ENCODE assay signal across 16 cellular contexts in genomic region chr10:13711281-13711680, GRCh38.
"Had no signal": no experiment of that assay in that cellular context is flagged by ENCODE, and none has a peak within 500 bp of the region (broad histone marks: within the 10 kb centered on the region; RNA-seq: fewer than 3 reads in every experiment).

No MANE protein-coding gene starts in this region.

- H3K9me3 ChIP-seq: heart right ventricle, left ventricle myocardium inferior, neutrophil, right atrium auricular region, tibial artery had no signal

- DNase-seq: activated CD4-positive, alpha-beta T cell treated with anti-CD3 and anti-CD28 coated beads, Interleukin-2, amount 10 ng/mL, durations not matched to agents 24 days and 14 days; activated naive CD4-positive, alpha-beta T cell treated with Interleukin-2 at 50 U/mL for 16 hours; effector CD4-positive, alpha-beta T cell; heart right ventricle; islet precursor cell; left ventricle myocardium inferior; T-helper 1 cell; tibial artery had no signal

- H3K9me3 Mint-ChIP-seq: activated CD4-positive, alpha-beta T cell treated with anti-CD3 and anti-CD28 coated beads, Interleukin-2, amount 10 ng/mL, durations not matched to agents 24 days and 14 days; activated T-helper 1 cell treated with anti-CD3 and anti-CD28 coated beads, Interleukin-12 subunit alpha, Interleukin-12 subunit beta, Interleukin-2, Interleukin-4 antibody, amounts not matched to agents 30 ng/mL and 10 ng/mL and 1 ng/mL, durations not matched to agents 14 hours and 24 hours and 36 hours; stimulated activated effector memory CD8-positive, alpha-beta T cell treated with anti-CD3 and anti-CD28 coated beads, Interleukin-12 subunit alpha, Interleukin-12 subunit beta, amount 100 ng/mL, for 72 hours; WTC11 had no signal

- ATAC-seq: heart right ventricle; stimulated activated effector memory CD8-positive, alpha-beta T cell treated with anti-CD3 and anti-CD28 coated beads, Interleukin-12 subunit alpha, Interleukin-12 subunit beta, amount 100 ng/mL, for 72 hours; WTC11 had no signal

- H3K36me3 ChIP-seq: left ventricle myocardium inferior, neutrophil, right atrium auricular region, tibial artery had no signal

- FAIRE-seq: colon, frontal cortex had no signal

- H3K27ac Mint-ChIP-seq: activated CD4-positive, alpha-beta T cell treated with anti-CD3 and anti-CD28 coated beads, Interleukin-2, amount 10 ng/mL, durations not matched to agents 24 days and 14 days; activated T-helper 1 cell treated with anti-CD3 and anti-CD28 coated beads, Interleukin-12 subunit alpha, Interleukin-12 subunit beta, Interleukin-2, Interleukin-4 antibody, amounts not matched to agents 30 ng/mL and 10 ng/mL and 1 ng/mL, durations not matched to agents 14 hours and 24 hours and 36 hours; stimulated activated effector memory CD8-positive, alpha-beta T cell treated with anti-CD3 and anti-CD28 coated beads, Interleukin-12 subunit alpha, Interleukin-12 subunit beta, amount 100 ng/mL, for 72 hours had no signal

- H3K27ac ChIP-seq: neutrophil, tibial artery had no signal

- H3K4me3 Mint-ChIP-seq: activated CD4-positive, alpha-beta T cell treated with anti-CD3 and anti-CD28 coated beads, Interleukin-2, amount 10 ng/mL, durations not matched to agents 24 days and 14 days; activated T-helper 1 cell treated with anti-CD3 and anti-CD28 coated beads, Interleukin-12 subunit alpha, Interleukin-12 subunit beta, Interleukin-2, Interleukin-4 antibody, amounts not matched to agents 30 ng/mL and 10 ng/mL and 1 ng/mL, durations not matched to agents 14 hours and 24 hours and 36 hours; stimulated activated effector memory CD8-positive, alpha-beta T cell treated with anti-CD3 and anti-CD28 coated beads, Interleukin-12 subunit alpha, Interleukin-12 subunit beta, amount 100 ng/mL, for 72 hours; WTC11 had no signal

- H3K27me3 ChIP-seq: heart right ventricle, right atrium auricular region, tibial artery had no signal

- H3K4me3 ChIP-seq: heart right ventricle, left ventricle myocardium inferior, right atrium auricular region, skin epidermis, tibial artery had no signal

- H3K36me3 Mint-ChIP-seq: stimulated activated effector memory CD8-positive, alpha-beta T cell treated with anti-CD3 and anti-CD28 coated beads, Interleukin-12 subunit alpha, Interleukin-12 subunit beta, amount 100 ng/mL, for 72 hours; WTC11 had no signal
